In the genomic region with DNA sequence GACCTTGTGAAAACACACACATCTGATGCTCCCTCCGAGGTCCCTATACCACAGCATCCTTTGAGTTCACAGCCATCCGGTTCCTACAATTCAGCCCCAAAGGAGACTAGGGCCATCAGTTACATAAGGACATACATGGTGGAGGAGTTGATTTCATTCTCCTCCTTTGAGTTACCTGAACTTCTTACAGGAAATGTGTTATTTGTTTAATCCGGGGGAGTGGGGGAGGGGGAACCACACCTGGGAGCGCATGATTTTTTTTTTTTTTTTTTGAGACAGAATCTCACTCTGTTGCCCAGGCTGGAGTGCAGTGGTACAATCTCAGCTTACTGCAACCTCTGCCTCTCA, we compare ENCODE assay signal across 8 cellular contexts. TPM values are rescaled to one million over a fixed set of nuclear protein-coding genes. Genes with fewer than 3 reads are reported as not detected.
DNase-seq lines count a peak whose midpoint lies in the region; ATAC-seq and TF ChIP-seq lines count a peak whose summit lies in the region.

No MANE protein-coding gene starts in this region.

- WGBS in transverse colon (ENCODE audit: low coverage in 1 of 2), 2 donors, result 71% methylated on average over 4 of the region's 4 CpGs; no CpG with 5 or more reads in 1 of the 2 donors

- in situ Hi-C loops in transverse colon (cut with MboI; ENCODE audit: low pct_ligation_motif_present in 1 of 4, low pct_unique_long_range_greater_than_20kb in 1 of 4, low sequenced_read_pairs in 3 of 4), result no loop called here

- H3K36me3 Mint-ChIP-seq in activated naive CD4-positive, alpha-beta T cell treated with anti-CD3 and anti-CD28 coated beads, Interleukin-2, amount 50 U/mL, for 24 hours, result peaks cover 42% of the 10 kb centered on the region
- H3K36me3 Mint-ChIP-seq in activated naive CD4-positive, alpha-beta T cell treated with anti-CD3 and anti-CD28 coated beads, Interleukin-2, amount 50 U/mL, for 72 hours, result peaks cover 29 to 64% of the 10 kb centered on the region in 2 donors

- H3K4me3 ChIP-seq in transverse colon, result no peak overlapping the region

- intact Hi-C loops in transverse colon (cut with DNase I; ENCODE audit: low total_unique reads), result no loop called here

- no peak for TF ChIP-seq EP300 in transverse colon (IDR thresholded peaks at IDR 0.05; ENCODE audit: low read depth)

- TF ChIP-seq POLR2A in transverse colon (IDR thresholded peaks at IDR 0.05), result no peak

- H3K27ac ChIP-seq in transverse colon (peak overlapping the region in 3 of 4 donors; percentile 37 to 53 (median 40)), caudate nucleus (ENCODE audit: low read depth, low read length) (no peak overlapping the region)

- H3K27me3 Mint-ChIP-seq in activated naive CD4-positive, alpha-beta T cell treated with anti-CD3 and anti-CD28 coated beads, Interleukin-2, amount 50 U/mL, for 24 hours, result no peaks in the 10 kb centered on the region

- ATAC-seq in HG03025 (IDR thresholded peaks at IDR 0.05; ENCODE audit: low FRiP score, unreplicated experiment), result peak; percentile 10
- ATAC-seq in activated naive CD4-positive, alpha-beta T cell treated with anti-CD3 and anti-CD28 coated beads, Interleukin-2, amount 50 U/mL, for 72 hours, result peak in 1 of 2 donors; percentile 34

- peaks cover 0 to 21% (median 0%) of the 10 kb centered on the region in 4 donors for H3K4me1 ChIP-seq in transverse colon

- TF ChIP-seq CTCF in transverse colon (IDR thresholded peaks at IDR 0.05), result no peak

- H3K4me3 Mint-ChIP-seq in activated naive CD4-positive, alpha-beta T cell treated with anti-CD3 and anti-CD28 coated beads, Interleukin-2, amount 50 U/mL, for 24 hours, result peak overlapping the region; percentile 84

- no peaks in the 10 kb centered on the region for H3K9me3 ChIP-seq in transverse colon

- peaks cover 98% of the 10 kb centered on the region for H3K4me1 Mint-ChIP-seq in activated naive CD4-positive, alpha-beta T cell treated with anti-CD3 and anti-CD28 coated beads, Interleukin-2, amount 50 U/mL, for 24 hours

- DNase-seq in activated naive CD4-positive, alpha-beta T cell treated with anti-CD3 and anti-CD28 coated beads, Interleukin-2, amount 50 U/mL, for 16 hours, result no peak
- no peak for DNase-seq in activated naive CD4-positive, alpha-beta T cell treated with anti-CD3 and anti-CD28 coated beads, Interleukin-2, amount 50 U/mL, for 72 hours (ENCODE audit: low spot score in 2 of 2)
- no peak for DNase-seq in transverse colon
- no peak for DNase-seq in D341Med (ENCODE audit: low spot score)
- no peak for DNase-seq in caudate nucleus (lab: John Stamatoyannopoulos, UW)
- DNase-seq in epidermal melanocyte (ENCODE audit: insufficient read length, low spot score), result no peak

- no peaks in the 10 kb centered on the region for H3K9me3 Mint-ChIP-seq in activated naive CD4-positive, alpha-beta T cell treated with anti-CD3 and anti-CD28 coated beads, Interleukin-2, amount 50 U/mL, for 24 hours
- no peaks in the 10 kb centered on the region for H3K9me3 Mint-ChIP-seq in activated naive CD4-positive, alpha-beta T cell treated with anti-CD3 and anti-CD28 coated beads, Interleukin-2, amount 50 U/mL, for 72 hours

- H3K27me3 ChIP-seq in transverse colon, result no peaks in the 10 kb centered on the region

- H3K27ac Mint-ChIP-seq in activated naive CD4-positive, alpha-beta T cell treated with anti-CD3 and anti-CD28 coated beads, Interleukin-2, amount 50 U/mL, for 24 hours, result peak overlapping the region; percentile 99
- peak overlapping the region; percentile 96 to 98 for H3K27ac Mint-ChIP-seq in activated naive CD4-positive, alpha-beta T cell treated with anti-CD3 and anti-CD28 coated beads, Interleukin-2, amount 50 U/mL, for 72 hours

- H3K36me3 ChIP-seq in transverse colon, result no peaks in the 10 kb centered on the region

RNA-seq across cellular contexts. Expression of a gene that starts 30.7 kb away (rescaled TPM):
- 100 to 1,000 TPM; 211 to 278 TPM for total RNA-seq in activated naive CD4-positive, alpha-beta T cell treated with anti-CD3 and anti-CD28 coated beads, Interleukin-2, amount 50 U/mL, for 72 hours
- total RNA-seq in transverse colon, result 10 to 100 TPM in 3 of 4 donors, 1 to 10 TPM in 1; 8.7 to 29.1 (median 14.5) TPM

Comparison
In these comparisons a context has a peak if more than half of its experiments do, and no peak if none do; other contexts are left out.
1. RNA of a gene that starts 30.7 kb away (total RNA-seq): 211 to 278 TPM in activated naive CD4-positive, alpha-beta T cell treated with anti-CD3 and anti-CD28 coated beads, Interleukin-2, amount 50 U/mL, for 72 hours; 8.7 to 29.1 TPM in transverse colon; every median in the first group is over 4 times any median in the second.